Comparison of ENCODE assay signal across 12 cellular contexts in genomic region chr6:16533210-16533609, GRCh38.
"Had no signal": no experiment of that assay in that cellular context is flagged by ENCODE, and none has a peak within 500 bp of the region (broad histone marks: within the 10 kb centered on the region; RNA-seq: fewer than 3 reads in every experiment).

No MANE protein-coding gene starts in this region.

- ATAC-seq: heart right ventricle, left lung, SK-N-SH treated with all-trans-retinoic acid at 6 μM for 48 hours, T-helper 17 cell had no signal

- H3K27ac ChIP-seq: adrenal gland, colonic mucosa, esophagus squamous epithelium, heart right ventricle, left lung, tibial artery, uterus had no signal

- H3K27ac Mint-ChIP-seq: memory B cell, T-helper 17 cell had no signal

- H3K4me3 Mint-ChIP-seq: memory B cell, T-helper 17 cell had no signal

- H3K36me3 ChIP-seq: adrenal gland, colonic mucosa, esophagus squamous epithelium, left lung, tibial artery, uterus had no signal

- H3K9me3 ChIP-seq: adrenal gland, colonic mucosa, esophagus squamous epithelium, heart right ventricle, left lung, tibial artery, uterus had no signal

- H3K27me3 Mint-ChIP-seq: memory B cell, T-helper 17 cell had no signal

- H3K4me1 ChIP-seq: adrenal gland, colonic mucosa, esophagus squamous epithelium, left lung, uterus had no signal

- H3K4me3 ChIP-seq: adrenal gland, colonic mucosa, esophagus squamous epithelium, heart right ventricle, left lung, tibial artery, uterus had no signal

- DNase-seq: activated gamma-delta T cell, adrenal gland, caudate nucleus, colonic mucosa, esophagus squamous epithelium, heart right ventricle, left lung, T-helper 17 cell, tibial artery, uterus had no signal

- H3K27me3 ChIP-seq: adrenal gland, colonic mucosa, esophagus squamous epithelium, heart right ventricle, left lung, tibial artery, uterus had no signal
